15 cellular contexts compared by ENCODE assay signal in the genomic region with DNA sequence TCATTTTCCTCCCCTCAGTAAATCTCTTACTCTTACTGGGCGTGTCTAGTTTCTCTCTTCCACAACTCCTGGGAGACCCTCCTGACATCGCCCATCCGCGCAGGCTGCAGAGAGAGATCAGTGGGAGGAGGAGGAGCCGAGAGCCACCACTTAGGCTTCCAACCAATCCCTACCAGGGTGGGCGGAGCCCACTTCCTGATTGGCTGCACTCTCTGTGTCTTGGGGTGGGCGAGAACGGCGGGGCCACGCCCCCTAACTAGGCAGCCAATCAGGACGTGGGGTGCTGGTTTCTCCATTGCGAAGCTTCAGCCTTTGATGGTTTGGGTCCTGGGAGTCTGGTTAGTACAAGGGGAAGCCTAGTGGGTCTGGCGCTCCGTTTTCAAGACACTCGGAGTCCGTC. TPM values are rescaled to one million over a fixed set of nuclear protein-coding genes. Genes with fewer than 3 reads are reported as not detected.
DNase-seq lines count a peak whose midpoint lies in the region; ATAC-seq and TF ChIP-seq lines count a peak whose summit lies in the region.
"Had no signal": no experiment of that assay in that cellular context is flagged by ENCODE, and none has a peak within 500 bp of the region (broad histone marks: within the 10 kb centered on the region; RNA-seq: fewer than 3 reads in every experiment).

A gene (plus strand): TSS at position 330 of the 400 bp plus-strand sequence. CDS start 87 bp downstream, outside the sequence.

- POLR2A ChIA-PET in A673 (lab: Charles Lee; ENCODE audit: low non-redundant PET) = no interaction called here

- CTCF ChIA-PET in A673 (lab: Charles Lee) = interaction anchor here (0.7 kb wide), 1 partner anchor 536 kb away, joined by 6 read pairs; no protein-coding TSS in a partner anchor

- H3K79me2 ChIP-seq in DND-41 (ENCODE audit: insufficient read depth, low read length) = no peaks in the 10 kb centered on the region

- H3K9me3 Mint-ChIP-seq in activated T-helper 2 cell treated with anti-CD3 and anti-CD28 coated beads, Interferon-gamma antibody, Interleukin-2, Interleukin-4, amounts not matched to agents 10 μg/mL and 5 μg/mL and 100 μg/mL, durations not matched to agents 14 hours and 24 hours and 36 hours = no peaks in the 10 kb centered on the region

- no peak within 1 kb of the TSS for H3K4me2 ChIP-seq in DND-41 (ENCODE audit: insufficient read depth, low read length)

- no peak for TF ChIP-seq CTCF in A673 (conservative IDR thresholded peaks at IDR 0.05; ENCODE audit: low read depth, low read length)
- TF ChIP-seq CTCF in DND-41 (IDR thresholded peaks at IDR 0.05; ENCODE audit: borderline replicate concordance, extremely low read depth, low read length, poor library complexity, severe bottlenecking) = no peak
- no peak for TF ChIP-seq CTCF in RWPE2 (IDR thresholded peaks at IDR 0.05; ENCODE audit: poor library complexity, severe bottlenecking)

- no peak within 1 kb of the TSS for H3K27ac Mint-ChIP-seq in activated T-helper 2 cell treated with anti-CD3 and anti-CD28 coated beads, Interferon-gamma antibody, Interleukin-2, Interleukin-4, amounts not matched to agents 10 μg/mL and 5 μg/mL and 100 μg/mL, durations not matched to agents 14 hours and 24 hours and 36 hours

- H3K36me3 Mint-ChIP-seq in activated T-helper 2 cell treated with anti-CD3 and anti-CD28 coated beads, Interferon-gamma antibody, Interleukin-2, Interleukin-4, amounts not matched to agents 10 μg/mL and 5 μg/mL and 100 μg/mL, durations not matched to agents 14 hours and 24 hours and 36 hours (ENCODE audit: low read depth) = no peaks in the 10 kb centered on the region

- DNase-seq in A673 (ENCODE audit: low spot score) (peak; percentile 62), DND-41 (peak; percentile 42), RWPE2 (ENCODE audit: low spot score) (no peak), iPS DF 4.7 (ENCODE audit: extremely low read depth, low spot score) (peak; percentile 28), NCI-H2081 treated with DMSO at 0.1 percent for 48 hours (lab: John Stamatoyannopoulos, UW) (no peak), NCI-H446 treated with DMSO at 0.1 percent for 48 hours (lab: John Stamatoyannopoulos, UW) (no peak)
- no peak for DNase-seq in activated T-helper 2 cell treated with anti-CD3 and anti-CD28 coated beads, Interferon-gamma antibody, Interleukin-2, Interleukin-4, amounts not matched to agents 10 μg/mL and 5 μg/mL and 100 μg/mL, durations not matched to agents 14 hours and 24 hours and 36 hours (ENCODE audit: low spot score)
- DNase-seq: brain microvascular endothelial cell, DMS79, NCI-H2107 had no signal

- H3K4me1 ChIP-seq in A673 (ENCODE audit: insufficient read depth, low read length, poor library complexity, severe bottlenecking) (no peaks in the 10 kb centered on the region), DND-41 (ENCODE audit: insufficient read depth, low read length) (no peaks in the 10 kb centered on the region), RWPE2 (ENCODE audit: insufficient read depth, poor library complexity, severe bottlenecking) (no peaks in the 10 kb centered on the region)
- H3K4me1 ChIP-seq: right atrium auricular region, SJSA1 had no signal

- BruUV-seq in A673 (replicated peaks; lab: Mats Ljungman, UMichigan) = no TSS peak

- peaks cover 12% of the 10 kb centered on the region for H3K27me3 Mint-ChIP-seq in activated T-helper 2 cell treated with anti-CD3 and anti-CD28 coated beads, Interferon-gamma antibody, Interleukin-2, Interleukin-4, amounts not matched to agents 10 μg/mL and 5 μg/mL and 100 μg/mL, durations not matched to agents 14 hours and 24 hours and 36 hours (ENCODE audit: low read depth)

- no peak within 1 kb of the TSS for H2AFZ ChIP-seq in DND-41 (ENCODE audit: low read depth, low read length)

- H3K27me3 ChIP-seq in A673 (replicated peaks; ENCODE audit: insufficient read depth, low read depth, low read length, poor library complexity) (peaks cover 12% of the 10 kb centered on the region), DND-41 (ENCODE audit: insufficient read depth, low read length, poor library complexity) (no peaks in the 10 kb centered on the region), RWPE2 (ENCODE audit: insufficient read depth, poor library complexity, severe bottlenecking) (no peaks in the 10 kb centered on the region)
- H3K27me3 ChIP-seq: brain microvascular endothelial cell, right atrium auricular region, SJSA1 had no signal

- intact Hi-C loops in A673 (cut with micrococcal nuclease; ENCODE audit: unreplicated experiment) = no loop called here
- intact Hi-C loops in activated T-helper 2 cell treated with anti-CD3 and anti-CD28 coated beads, Interferon-gamma antibody, Interleukin-2, Interleukin-4, amounts not matched to agents 10 μg/mL and 5 μg/mL and 100 μg/mL, durations not matched to agents 14 hours and 24 hours and 36 hours (cut with micrococcal nuclease) = no loop called here

- no peaks in the 10 kb centered on the region for H4K20me1 ChIP-seq in DND-41 (ENCODE audit: insufficient read depth, low read length)

- H3K4me3 ChIP-seq in A673 (ENCODE audit: low read depth, low read length, poor library complexity, severe bottlenecking) = no peak within 1 kb of the TSS
- H3K4me3 ChIP-seq in DND-41 (ENCODE audit: low read depth in 1 of 2, low read length in 2 of 2) = no peak within 1 kb of the TSS
- H3K4me3 ChIP-seq in RWPE2 (ENCODE audit: severe bottlenecking) = no peak within 1 kb of the TSS
- H3K4me3 ChIP-seq: right atrium auricular region, SJSA1 had no signal

- no peak within 1 kb of the TSS for H3K9ac ChIP-seq in DND-41 (ENCODE audit: low read depth, low read length)

- no peak within 1 kb of the TSS for H3K4me3 Mint-ChIP-seq in activated T-helper 2 cell treated with anti-CD3 and anti-CD28 coated beads, Interferon-gamma antibody, Interleukin-2, Interleukin-4, amounts not matched to agents 10 μg/mL and 5 μg/mL and 100 μg/mL, durations not matched to agents 14 hours and 24 hours and 36 hours (ENCODE audit: low read depth)

- H3K9me3 ChIP-seq in A673 (ENCODE audit: low read depth, low read length, poor library complexity, severe bottlenecking) = no peaks in the 10 kb centered on the region
- H3K9me3 ChIP-seq in DND-41 (ENCODE audit: insufficient read depth, low read length, severe bottlenecking) = no peaks in the 10 kb centered on the region
- H3K9me3 ChIP-seq in RWPE2 (ENCODE audit: severe bottlenecking) = no peaks in the 10 kb centered on the region
- H3K9me3 ChIP-seq: right atrium auricular region, SJSA1 had no signal

- no peaks in the 10 kb centered on the region for H3K4me1 Mint-ChIP-seq in activated T-helper 2 cell treated with anti-CD3 and anti-CD28 coated beads, Interferon-gamma antibody, Interleukin-2, Interleukin-4, amounts not matched to agents 10 μg/mL and 5 μg/mL and 100 μg/mL, durations not matched to agents 14 hours and 24 hours and 36 hours (ENCODE audit: low read depth)

- no peaks in the 10 kb centered on the region for H3K36me3 ChIP-seq in A673 (ENCODE audit: insufficient read depth, low read length, poor library complexity, severe bottlenecking)
- H3K36me3 ChIP-seq in DND-41 (ENCODE audit: insufficient read depth, low read length) = no peaks in the 10 kb centered on the region
- no peaks in the 10 kb centered on the region for H3K36me3 ChIP-seq in RWPE2 (ENCODE audit: low read depth)
- H3K36me3 ChIP-seq: brain microvascular endothelial cell, right atrium auricular region, SJSA1 had no signal

- no peak within 1 kb of the TSS for H3K27ac ChIP-seq in A673 (ENCODE audit: low read depth, low read length, poor library complexity, severe bottlenecking)
- no peak within 1 kb of the TSS for H3K27ac ChIP-seq in DND-41 (ENCODE audit: low read length)
- no peak within 1 kb of the TSS for H3K27ac ChIP-seq in RWPE2 (ENCODE audit: poor library complexity, severe bottlenecking)
- H3K27ac ChIP-seq: brain microvascular endothelial cell, right atrium auricular region, SJSA1 had no signal

- ATAC-seq in DND-41 (ENCODE audit: insufficient read depth, low read depth) = peak; percentile 68
- ATAC-seq in RWPE2 (ENCODE audit: low read depth) = peak; percentile 46; the same call in 2 of the 3 replicates

RNA-seq across cellular contexts. Expression of the gene that starts here (rescaled TPM):
- not detected in 2 replicates for total RNA-seq in A673 (2021)
- total RNA-seq in activated T-helper 2 cell treated with anti-CD3 and anti-CD28 coated beads, Interferon-gamma antibody, Interleukin-2, Interleukin-4, amounts not matched to agents 10 μg/mL and 5 μg/mL and 100 μg/mL, durations not matched to agents 14 hours and 24 hours and 36 hours = not detected in 2 replicates
- total RNA-seq: activated CD8-positive, alpha-beta memory T cell treated with anti-CD3 and anti-CD28 coated beads for 36 hours; epithelial cell of proximal tubule; right atrium auricular region; SJSA1; urinary bladder had no signal

Comparison
In these comparisons a context has a peak if more than half of its experiments do, and no peak if none do; other contexts are left out.
1. Peak in DNase-seq in A673; RNA of the gene not detected or under 1 TPM.
2. DNase-seq: peak in DND-41 (single experiment) and iPS DF 4.7 (single experiment); none in RWPE2 (single experiment), activated T-helper 2 cell treated with anti-CD3 and anti-CD28 coated beads, Interferon-gamma antibody, Interleukin-2, Interleukin-4, amounts not matched to agents 10 μg/mL and 5 μg/mL and 100 μg/mL, durations not matched to agents 14 hours and 24 hours and 36 hours (single experiment), NCI-H2081 treated with DMSO at 0.1 percent for 48 hours (single experiment) and NCI-H446 treated with DMSO at 0.1 percent for 48 hours (single experiment).